Comparison of ENCODE assay signal across 21 cellular contexts in genomic region chr2:205358351-205358815, GRCh38.
A peak's percentile ranks its signal among the peaks of the same experiment; 100 is the strongest.
DNase-seq lines count a peak whose midpoint lies in the region; ATAC-seq and TF ChIP-seq lines count a peak whose summit lies in the region.
"Had no signal": no experiment of that assay in that cellular context is flagged by ENCODE, and none has a peak within 500 bp of the region (broad histone marks: within the 10 kb centered on the region; RNA-seq: fewer than 3 reads in every experiment).

No MANE protein-coding gene starts in this region.

- no peak overlapping the region for H2BK120ac ChIP-seq in neuronal stem cell (ENCODE audit: low read depth, low read length)

- no peak overlapping the region for H3K18ac ChIP-seq in neuronal stem cell (ENCODE audit: low read length)

- H3K9me2 ChIP-seq in GM23338 (ENCODE audit: insufficient read depth) (peaks cover 4% of the 10 kb centered on the region; the same call in 1 of the 2 replicates), SK-N-SH (no peaks in the 10 kb centered on the region)

- ATAC-seq in GM23338, result peak; percentile 84
- ATAC-seq: gastroesophageal sphincter, GM12878, mucosa of descending colon, PC-3 had no signal

- H3K79me1 ChIP-seq in neuronal stem cell (ENCODE audit: low read depth, low read length), result no peaks in the 10 kb centered on the region

- TF ChIP-seq EP300 in SK-N-SH (IDR thresholded peaks at IDR 0.05; ENCODE audit: borderline replicate concordance in 1 of 2, low read depth in 1 of 2, low read length in 1 of 2) (no peak), ovary (IDR thresholded peaks at IDR 0.05) (no peak)

- intact Hi-C loops in ovary (cut with DNase I), result no loop called here

- H3K27ac ChIP-seq in GM23338 (ENCODE audit: low read depth) (peak overlapping the region; percentile 92), SK-N-SH (ENCODE audit: low read depth in 2 of 2, low read length in 1 of 2) (peak overlapping the region; percentile 40 to 62), neuronal stem cell (replicated peaks; ENCODE audit: low read length) (no peak overlapping the region), ovary (no peak overlapping the region), right atrium auricular region (no peak overlapping the region)
- H3K27ac ChIP-seq: BLaER1 treated with 17β-estradiol and CSF1 and Interleukin-3, amounts not matched to agents 10 nM and 100 nM; gastroesophageal sphincter; parathyroid adenoma; vagina had no signal

- H3K23ac ChIP-seq in neuronal stem cell (ENCODE audit: low read depth, low read length, poor library complexity), result no peak overlapping the region

- H2BK5ac ChIP-seq in neuronal stem cell (ENCODE audit: low read length), result no peak overlapping the region

- H3K4me3 Mint-ChIP-seq in GM23338, result peak overlapping the region; percentile 37; the same call in 2 of the 3 replicates
- H3K4me3 Mint-ChIP-seq: activated naive CD4-positive, alpha-beta T cell treated with anti-CD3 and anti-CD28 coated beads for 36 hours had no signal

- H2AK5ac ChIP-seq in neuronal stem cell (ENCODE audit: low read depth, low read length), result no peak overlapping the region

- no peaks in the 10 kb centered on the region; the same call in 1 of the 3 replicates for H3K9me3 Mint-ChIP-seq in GM23338
- H3K9me3 Mint-ChIP-seq: activated naive CD4-positive, alpha-beta T cell treated with anti-CD3 and anti-CD28 coated beads for 36 hours had no signal

- H3K36me3 Mint-ChIP-seq in GM23338 (ENCODE audit: low read depth), result peaks cover 4% of the 10 kb centered on the region; the same call in 2 of the 3 replicates

- H4K91ac ChIP-seq in neuronal stem cell (ENCODE audit: low read depth, low read length, poor library complexity), result no peak overlapping the region

- H3K4me2 ChIP-seq in GM23338 (0 out of 2 replicates have a peak overlapping the region, but pooled peaks have one; percentile 10), SK-N-SH (no peak overlapping the region), neuronal stem cell (ENCODE audit: insufficient read depth, low read length, poor library complexity, severe bottlenecking) (no peak overlapping the region)
- H3K4me2 ChIP-seq: BLaER1 treated with 17β-estradiol and CSF1 and Interleukin-3, amounts not matched to agents 10 nM and 100 nM had no signal

- H3K36me3 ChIP-seq in GM23338 (ENCODE audit: insufficient read depth), result no peaks in the 10 kb centered on the region
- no peaks in the 10 kb centered on the region for H3K36me3 ChIP-seq in SK-N-SH (replicated peaks in 1 of 2; ENCODE audit: control insufficient read depth in 1 of 2, insufficient read depth in 2 of 2, low read length in 1 of 2)
- H3K36me3 ChIP-seq in neuronal stem cell (replicated peaks in 1 of 2; ENCODE audit: control insufficient read depth in 2 of 2, insufficient read depth in 2 of 2, low read length in 2 of 2), result no peaks in the 10 kb centered on the region
- H3K36me3 ChIP-seq in ovary, result no peaks in the 10 kb centered on the region
- H3K36me3 ChIP-seq in right atrium auricular region, result no peaks in the 10 kb centered on the region
- H3K36me3 ChIP-seq: BLaER1 treated with 17β-estradiol and CSF1 and Interleukin-3, amounts not matched to agents 10 nM and 100 nM; gastroesophageal sphincter; vagina had no signal

- no peak for TF ChIP-seq RAD21 in SK-N-SH (IDR thresholded peaks at IDR 0.05; ENCODE audit: low read length)

- H2BK12ac ChIP-seq in neuronal stem cell (ENCODE audit: low read length), result no peak overlapping the region

- H3F3A ChIP-seq in GM23338 (replicated peaks; ENCODE audit: low read depth) (no peaks in the 10 kb centered on the region), SK-N-SH (replicated peaks; ENCODE audit: insufficient read depth) (no peaks in the 10 kb centered on the region)

- no peaks in the 10 kb centered on the region for H3K27me3 ChIP-seq in GM23338 (ENCODE audit: insufficient read depth)
- no peaks in the 10 kb centered on the region for H3K27me3 ChIP-seq in SK-N-SH (ENCODE audit: insufficient read depth)
- no peaks in the 10 kb centered on the region for H3K27me3 ChIP-seq in neuronal stem cell (ENCODE audit: control insufficient read depth in 3 of 3, insufficient read depth in 3 of 3, low read depth in 1 of 3, low read length in 3 of 3)
- H3K27me3 ChIP-seq in ovary, result no peaks in the 10 kb centered on the region
- no peaks in the 10 kb centered on the region for H3K27me3 ChIP-seq in right atrium auricular region
- H3K27me3 ChIP-seq: BLaER1 treated with 17β-estradiol and CSF1 and Interleukin-3, amounts not matched to agents 10 nM and 100 nM; gastroesophageal sphincter; vagina had no signal

- H3K9ac ChIP-seq in SK-N-SH (no peak overlapping the region), neuronal stem cell (ENCODE audit: low read depth, low read length, poor library complexity) (no peak overlapping the region)
- H3K9ac ChIP-seq: BLaER1 treated with 17β-estradiol and CSF1 and Interleukin-3, amounts not matched to agents 10 nM and 100 nM; parathyroid adenoma had no signal

- H2BK15ac ChIP-seq in neuronal stem cell (ENCODE audit: low read length), result no peak overlapping the region

- H3K9me3 ChIP-seq in SK-N-SH (no peaks in the 10 kb centered on the region), neuronal stem cell (replicated peaks in 1 of 2; ENCODE audit: control insufficient read depth in 2 of 2, insufficient read depth in 1 of 2, low read depth in 1 of 2, low read length in 2 of 2) (no peaks in the 10 kb centered on the region), ovary (no peaks in the 10 kb centered on the region), right atrium auricular region (no peaks in the 10 kb centered on the region)
- H3K9me3 ChIP-seq: gastroesophageal sphincter, mucosa of descending colon, vagina had no signal

- no peak overlapping the region for H3K4ac ChIP-seq in neuronal stem cell (ENCODE audit: low read length)

- peaks cover 36% of the 10 kb centered on the region for H3K4me1 Mint-ChIP-seq in GM23338

- peak overlapping the region; percentile 93 for H3K27ac Mint-ChIP-seq in GM23338
- H3K27ac Mint-ChIP-seq: activated naive CD4-positive, alpha-beta T cell treated with anti-CD3 and anti-CD28 coated beads for 36 hours had no signal

- DNase-seq in GM23338 (ENCODE audit: low spot score) (peak; percentile 81), SK-N-SH (no peak), fibroblast of peridontal ligament (ENCODE audit: extremely low read depth) (peak; percentile 8), neuronal stem cell (ENCODE audit: low spot score) (no peak), ovary (no peak), superior temporal gyrus (ENCODE audit: extremely low spot score) (no peak), right atrium auricular region (ENCODE audit: low spot score) (no peak)
- no peak for DNase-seq in activated CD8-positive, alpha-beta memory T cell treated with anti-CD3 and anti-CD28 coated beads, Interleukin-2, amount 50 U/mL, for 48 hours
- DNase-seq: activated naive CD4-positive, alpha-beta T cell treated with anti-CD3 and anti-CD28 coated beads for 36 hours; effector memory CD4-positive, alpha-beta T cell; mucosa of descending colon; NCI-H1694 treated with DMSO at 0.1 percent for 48 hours; NCI-H510A treated with DMSO at 0.1 percent for 48 hours; PC-3; stimulated activated naive CD4-positive, alpha-beta T cell treated with Interleukin-2 at 50 U/mL for 16 hours; SW 1271 had no signal

- H3K4me3 ChIP-seq in GM23338 (no peak overlapping the region), SK-N-SH (ENCODE audit: low read depth in 2 of 2, low read length in 1 of 2) (no peak overlapping the region), neuronal stem cell (ENCODE audit: low read length in 2 of 2) (no peak overlapping the region), ovary (no peak overlapping the region), right atrium auricular region (no peak overlapping the region)
- H3K4me3 ChIP-seq: BLaER1 treated with 17β-estradiol and CSF1 and Interleukin-3, amounts not matched to agents 10 nM and 100 nM; gastroesophageal sphincter; GM12878; mucosa of descending colon; vagina had no signal

- no peak overlapping the region for H4K8ac ChIP-seq in neuronal stem cell (ENCODE audit: low read depth, low read length)

- 39% methylated on average over 8 of the region's 8 CpGs for WGBS in SK-N-SH (ENCODE audit: low lambda C conversion rate)
- no CpG with 5 or more reads among the region's 8 CpGs for WGBS in neuronal stem cell (ENCODE audit: extremely low coverage in 2 of 2, insufficient read length in 2 of 2, insufficient replicate concordance in 1 of 2), 2 donors
- 64 to 77% (median 73%) methylated on average over 8 of the region's 8 CpGs for WGBS in ovary, 3 donors

- POLR2A ChIA-PET in SK-N-SH (lab: Yijun Ruan, JAX), result no interaction called here

- no peak for TF ChIP-seq CTCF in GM23338 (conservative IDR thresholded peaks at IDR 0.05; ENCODE audit: low read depth in 2 of 2)
- TF ChIP-seq CTCF in SK-N-SH (IDR thresholded peaks at IDR 0.05), result no peak
- TF ChIP-seq CTCF in ovary (IDR thresholded peaks at IDR 0.05), result no peak
- TF ChIP-seq CTCF in right atrium auricular region (IDR thresholded peaks at IDR 0.05), result no peak

- H2AFZ ChIP-seq in GM23338, result no peak overlapping the region
- no peak overlapping the region for H2AFZ ChIP-seq in SK-N-SH (ENCODE audit: low read depth)
- peak overlapping the region; percentile 36 for H2AFZ ChIP-seq in neuronal stem cell (ENCODE audit: low read length)
- H2AFZ ChIP-seq: parathyroid adenoma had no signal

- H4K20me1 ChIP-seq in GM23338 (replicated peaks; ENCODE audit: insufficient read depth) (no peaks in the 10 kb centered on the region), SK-N-SH (ENCODE audit: insufficient read depth) (no peaks in the 10 kb centered on the region)
- H4K20me1 ChIP-seq: BLaER1 treated with 17β-estradiol and CSF1 and Interleukin-3, amounts not matched to agents 10 nM and 100 nM had no signal

- H3K79me2 ChIP-seq in GM23338 (replicated peaks; ENCODE audit: insufficient read depth), result no peaks in the 10 kb centered on the region
- no peaks in the 10 kb centered on the region for H3K79me2 ChIP-seq in SK-N-SH (ENCODE audit: insufficient read depth)
- H3K79me2 ChIP-seq: parathyroid adenoma had no signal

- no peak for TF ChIP-seq POLR2A in ovary (IDR thresholded peaks at IDR 0.05)

- CTCF ChIA-PET in SK-N-SH (lab: Yijun Ruan, JAX), result interaction anchor here (1.2 kb wide), 1 partner anchor 317 kb away, joined by 3 read pairs; no protein-coding TSS in a partner anchor

- no peak overlapping the region for H3K14ac ChIP-seq in neuronal stem cell (ENCODE audit: low read length)

- peaks cover 4% of the 10 kb centered on the region; the same call in 1 of the 2 replicates for H3K4me1 ChIP-seq in GM23338 (ENCODE audit: insufficient read depth)
- peaks cover 0 to 13% of the 10 kb centered on the region in 2 experiments; a peak in 1 of 4 replicates for H3K4me1 ChIP-seq in SK-N-SH (ENCODE audit: control insufficient read depth in 1 of 2, insufficient read depth in 2 of 2, low read depth in 1 of 2, low read length in 1 of 2)
- peaks cover 3 to 7% of the 10 kb centered on the region in 2 donors for H3K4me1 ChIP-seq in neuronal stem cell (ENCODE audit: control insufficient read depth in 2 of 2, insufficient read depth in 1 of 2, low read depth in 1 of 2, low read length in 2 of 2)
- no peaks in the 10 kb centered on the region for H3K4me1 ChIP-seq in ovary (ENCODE audit: insufficient read depth)
- no peaks in the 10 kb centered on the region for H3K4me1 ChIP-seq in right atrium auricular region
- H3K4me1 ChIP-seq: BLaER1 treated with 17β-estradiol and CSF1 and Interleukin-3, amounts not matched to agents 10 nM and 100 nM; gastroesophageal sphincter; vagina had no signal

- no peaks in the 10 kb centered on the region for H3K27me3 Mint-ChIP-seq in GM23338 (ENCODE audit: insufficient read depth, low read depth, poor library complexity)

Comparison
In these comparisons a context has a peak if more than half of its experiments do, and no peak if none do; other contexts are left out.
1. DNase-seq: peak in GM23338 (single experiment) and fibroblast of peridontal ligament (single experiment); none in SK-N-SH (single experiment), neuronal stem cell (single experiment), activated CD8-positive, alpha-beta memory T cell treated with anti-CD3 and anti-CD28 coated beads, Interleukin-2, amount 50 U/mL, for 48 hours (single experiment), ovary (0 of 5), superior temporal gyrus (single experiment) and right atrium auricular region (single experiment).
2. H3K27ac ChIP-seq: peak in GM23338 (single experiment) and SK-N-SH (2 of 2); none in neuronal stem cell (single experiment), ovary (0 of 2) and right atrium auricular region (0 of 2).